28 cellular contexts compared by ENCODE assay signal in genomic region chr12:58883576-58884334, GRCh38. TPM values are rescaled to one million over a fixed set of nuclear protein-coding genes. Genes with fewer than 3 reads are reported as not detected.
DNase-seq lines count a peak whose midpoint lies in the region; ATAC-seq and TF ChIP-seq lines count a peak whose summit lies in the region.
"Had no signal": no experiment of that assay in that cellular context is flagged by ENCODE, and none has a peak within 500 bp of the region (broad histone marks: within the 10 kb centered on the region; RNA-seq: fewer than 3 reads in every experiment).

No MANE protein-coding gene starts in this region.

- peaks cover 0 to 18% of the 10 kb centered on the region in 2 donors for H3K36me3 ChIP-seq in adrenal gland (replicated peaks in 1 of 2)

- no peak for TF ChIP-seq POLR2A in adrenal gland (IDR thresholded peaks at IDR 0.05)

- TF ChIP-seq CTCF in brain (conservative IDR thresholded peaks at IDR 0.05) (no peak), adrenal gland (IDR thresholded peaks at IDR 0.05) (no peak)

- H3K27ac Mint-ChIP-seq in brain: peak overlapping the region in 3 of 5 experiments; percentile 23 to 51 (median 51)
- H3K27ac Mint-ChIP-seq: activated CD4-positive, alpha-beta T cell treated with anti-CD3 and anti-CD28 coated beads, Interleukin-2, amount 10 ng/mL, durations not matched to agents 24 days and 14 days; activated naive CD4-positive, alpha-beta T cell treated with anti-CD3 and anti-CD28 coated beads, Interleukin-2, amount 50 U/mL, for 24 hours; CD8-positive, alpha-beta memory T cell; IgD-negative memory B cell; stimulated activated effector memory CD8-positive, alpha-beta T cell treated with anti-CD3 and anti-CD28 coated beads, Interleukin-12 subunit alpha, Interleukin-12 subunit beta, amount 100 ng/mL, for 72 hours had no signal

- no peak overlapping the region for H3K4me3 ChIP-seq in adrenal gland
- H3K4me3 ChIP-seq: MG63, mucosa of descending colon had no signal

- DNase-seq in adrenal gland: no peak
- DNase-seq in HCEC 1CT: no peak
- DNase-seq in NCI-H2227 treated with DMSO at 0.1 percent for 48 hours (lab: John Stamatoyannopoulos, UW): no peak
- DNase-seq in AG20443 (ENCODE audit: low spot score): no peak
- DNase-seq: activated CD4-positive, alpha-beta T cell treated with anti-CD3 and anti-CD28 coated beads, Interleukin-2, amount 10 ng/mL, durations not matched to agents 24 days and 14 days; CD8-positive, alpha-beta memory T cell; cerebellar nuclear complex; DMS53; effector CD4-positive, alpha-beta T cell; foreskin keratinocyte; GDM1; hippocampal formation; MG63; mucosa of descending colon; NCI-H1436; NCI-H524; SK-N-SH; small intestine; stimulated activated CD4-positive, alpha-beta T cell treated with anti-CD3 and anti-CD28 coated beads, Interleukin-2, amount 100 ng/mL, for 24 hours; T-helper 2 cell had no signal

- no peaks in the 10 kb centered on the region for H3K9me3 ChIP-seq in adrenal gland (replicated peaks in 1 of 3)
- H3K9me3 ChIP-seq: MG63, mucosa of descending colon, SK-N-SH had no signal

- H3K27me3 ChIP-seq in adrenal gland: no peaks in the 10 kb centered on the region
- H3K27me3 ChIP-seq: foreskin keratinocyte, MG63 had no signal

- H3K9me3 Mint-ChIP-seq in brain: no peaks in the 10 kb centered on the region
- H3K9me3 Mint-ChIP-seq: activated CD4-positive, alpha-beta T cell treated with anti-CD3 and anti-CD28 coated beads, Interleukin-2, amount 10 ng/mL, durations not matched to agents 24 days and 14 days; activated naive CD4-positive, alpha-beta T cell treated with anti-CD3 and anti-CD28 coated beads, Interleukin-2, amount 50 U/mL, for 24 hours had no signal

- peaks cover 0 to 4% of the 10 kb centered on the region in 2 donors for H3K4me1 ChIP-seq in adrenal gland (replicated peaks in 1 of 2)

- peaks cover 76% of the 10 kb centered on the region for H3K4me1 Mint-ChIP-seq in brain
- H3K4me1 Mint-ChIP-seq: activated CD4-positive, alpha-beta T cell treated with anti-CD3 and anti-CD28 coated beads, Interleukin-2, amount 10 ng/mL, durations not matched to agents 24 days and 14 days; activated naive CD4-positive, alpha-beta T cell treated with anti-CD3 and anti-CD28 coated beads, Interleukin-2, amount 50 U/mL, for 24 hours; CD8-positive, alpha-beta memory T cell; IgD-negative memory B cell; stimulated activated effector memory CD8-positive, alpha-beta T cell treated with anti-CD3 and anti-CD28 coated beads, Interleukin-12 subunit alpha, Interleukin-12 subunit beta, amount 100 ng/mL, for 72 hours had no signal

- intact Hi-C loops in adrenal gland (cut with DNase I): no loop called here

- H3K4me3 Mint-ChIP-seq in brain: peak overlapping the region in 1 of 5 experiments; percentile 48
- H3K4me3 Mint-ChIP-seq: activated CD4-positive, alpha-beta T cell treated with anti-CD3 and anti-CD28 coated beads, Interleukin-2, amount 10 ng/mL, durations not matched to agents 24 days and 14 days; activated naive CD4-positive, alpha-beta T cell treated with anti-CD3 and anti-CD28 coated beads, Interleukin-2, amount 50 U/mL, for 24 hours; CD8-positive, alpha-beta memory T cell; IgD-negative memory B cell; stimulated activated effector memory CD8-positive, alpha-beta T cell treated with anti-CD3 and anti-CD28 coated beads, Interleukin-12 subunit alpha, Interleukin-12 subunit beta, amount 100 ng/mL, for 72 hours had no signal

- peaks cover 67% of the 10 kb centered on the region for H3K36me3 Mint-ChIP-seq in brain
- H3K36me3 Mint-ChIP-seq: activated naive CD4-positive, alpha-beta T cell treated with anti-CD3 and anti-CD28 coated beads, Interleukin-2, amount 50 U/mL, for 24 hours; CD8-positive, alpha-beta memory T cell; IgD-negative memory B cell; stimulated activated effector memory CD8-positive, alpha-beta T cell treated with anti-CD3 and anti-CD28 coated beads, Interleukin-12 subunit alpha, Interleukin-12 subunit beta, amount 100 ng/mL, for 72 hours had no signal

- no peak overlapping the region for H3K27ac ChIP-seq in adrenal gland
- H3K27ac ChIP-seq: foreskin keratinocyte, VCaP had no signal

- WGBS in adrenal gland, 4 donors: 84 to 91% (median 86%) methylated on average over 3 of the region's 3 CpGs

- no peaks in the 10 kb centered on the region for H3K27me3 Mint-ChIP-seq in brain
- H3K27me3 Mint-ChIP-seq: activated CD4-positive, alpha-beta T cell treated with anti-CD3 and anti-CD28 coated beads, Interleukin-2, amount 10 ng/mL, durations not matched to agents 24 days and 14 days; activated naive CD4-positive, alpha-beta T cell treated with anti-CD3 and anti-CD28 coated beads, Interleukin-2, amount 50 U/mL, for 24 hours; IgD-negative memory B cell had no signal

- peak; percentile 68 for ATAC-seq in GM19023 (IDR thresholded peaks at IDR 0.05; ENCODE audit: unreplicated experiment)
- peak; percentile 76 for ATAC-seq in HG03039 (IDR thresholded peaks at IDR 0.05; ENCODE audit: unreplicated experiment)
- ATAC-seq: foreskin keratinocyte; HCT116; mucosa of descending colon; stimulated activated effector memory CD8-positive, alpha-beta T cell treated with anti-CD3 and anti-CD28 coated beads, Interleukin-12 subunit alpha, Interleukin-12 subunit beta, amount 100 ng/mL, for 72 hours had no signal

RNA-seq across cellular contexts. Expression of gene LRIG3, which starts 36.5 kb away (rescaled TPM):
- polyA plus RNA-seq in brain (ENCODE audit: insufficient read depth, low read depth, low replicate concordance): 4.8 TPM
- total RNA-seq in adrenal gland: 10 to 100 TPM in 1 of 8 donors, 1 to 10 TPM in 7; 1.8 to 11.8 (median 4.1) TPM
- polyA plus RNA-seq in adrenal gland: 1 to 10 TPM; 1.1 to 2.6 (median 1.8) TPM
- total RNA-seq: activated CD4-positive, alpha-beta T cell treated with anti-CD3 and anti-CD28 coated beads, Interleukin-2, amount 10 ng/mL, durations not matched to agents 24 days and 14 days had no signal
- polyA plus RNA-seq: CD8-positive, alpha-beta memory T cell; IgD-negative memory B cell had no signal
